In genomic region chr10:12431453-12432101, GRCh38 we compare ENCODE assay signal across 13 cellular contexts.
DNase-seq lines count a peak whose midpoint lies in the region; ATAC-seq and TF ChIP-seq lines count a peak whose summit lies in the region.
"Had no signal": no experiment of that assay in that cellular context is flagged by ENCODE, and none has a peak within 500 bp of the region (broad histone marks: within the 10 kb centered on the region; RNA-seq: fewer than 3 reads in every experiment).

No MANE protein-coding gene starts in this region.

- CTCF ChIA-PET in CD8-positive, alpha-beta T cell (lab: Charles Lee): interaction anchor here (1.5 kb wide), 1 partner anchor 22 kb away, joined by 3 read pairs; no protein-coding TSS in a partner anchor
- CTCF ChIA-PET in PC-9 (lab: Charles Lee): no interaction called here
- CTCF ChIA-PET in activated naive CD4-positive, alpha-beta T cell treated with anti-CD3 and anti-CD28 coated beads, Interleukin-2, amount 10 ng/mL, durations not matched to agents 7 days and 5 days (lab: Charles Lee): interaction anchor here (0.7 kb wide), 1 partner anchor 10 kb away, joined by 3 read pairs; no protein-coding TSS in a partner anchor

- DNase-seq in CD8-positive, alpha-beta T cell: no peak
- DNase-seq in GM23338 (ENCODE audit: low spot score): no peak
- DNase-seq in T-helper 17 cell: no peak
- peak; percentile 64 for DNase-seq in mesenteric fat pad (ENCODE audit: low spot score)
- DNase-seq in COLO668 (lab: John Stamatoyannopoulos, UW; ENCODE audit: unreplicated experiment): no peak
- DNase-seq in PC-9: no peak
- no peak for DNase-seq in activated naive CD4-positive, alpha-beta T cell treated with anti-CD3 and anti-CD28 coated beads, Interleukin-2, amount 10 ng/mL, durations not matched to agents 7 days and 5 days
- DNase-seq: EL, GOT3, KG1, NCI-H1436, NCI-H524, PC-3 had no signal

- no peak overlapping the region for H3K4me2 ChIP-seq in GM23338
- H3K4me2 ChIP-seq in PC-9: no peak overlapping the region

- ATAC-seq in CD8-positive, alpha-beta T cell: no peak
- ATAC-seq in GM23338: peak; percentile 39; the same call in 1 of the 3 replicates
- ATAC-seq in T-helper 17 cell: no peak
- ATAC-seq: PC-3 had no signal

- no peaks in the 10 kb centered on the region for H3K9me2 ChIP-seq in GM23338 (ENCODE audit: insufficient read depth)
- no peaks in the 10 kb centered on the region for H3K9me2 ChIP-seq in PC-9 (ENCODE audit: insufficient read depth)

- H3K36me3 ChIP-seq in CD8-positive, alpha-beta T cell (ENCODE audit: insufficient read depth, low read length): no peaks in the 10 kb centered on the region
- H3K36me3 ChIP-seq in GM23338 (ENCODE audit: insufficient read depth) (no peaks in the 10 kb centered on the region), PC-9 (ENCODE audit: low read depth) (no peaks in the 10 kb centered on the region)

- TF ChIP-seq CTCF in CD8-positive, alpha-beta T cell (IDR thresholded peaks at IDR 0.05): no peak
- no peak for TF ChIP-seq CTCF in GM23338 (conservative IDR thresholded peaks at IDR 0.05; ENCODE audit: low read depth in 2 of 2)
- no peak for TF ChIP-seq CTCF in PC-9 (conservative IDR thresholded peaks at IDR 0.05)

- H3K4me1 ChIP-seq in CD8-positive, alpha-beta T cell (ENCODE audit: insufficient read depth, low read length): no peaks in the 10 kb centered on the region
- H3K4me1 ChIP-seq in GM23338 (ENCODE audit: insufficient read depth) (no peaks in the 10 kb centered on the region), PC-9 (replicated peaks; ENCODE audit: insufficient read depth) (peaks cover 29% of the 10 kb centered on the region)

- H4K20me1 ChIP-seq in GM23338 (replicated peaks; ENCODE audit: insufficient read depth): no peaks in the 10 kb centered on the region
- H4K20me1 ChIP-seq in PC-9 (ENCODE audit: insufficient read depth): no peaks in the 10 kb centered on the region

- no peak overlapping the region for H3K4me3 Mint-ChIP-seq in CD8-positive, alpha-beta T cell
- no peak overlapping the region for H3K4me3 Mint-ChIP-seq in GM23338
- H3K4me3 Mint-ChIP-seq in T-helper 17 cell: no peak overlapping the region
- H3K4me3 Mint-ChIP-seq in activated naive CD4-positive, alpha-beta T cell treated with anti-CD3 and anti-CD28 coated beads, Interleukin-2, amount 10 ng/mL, durations not matched to agents 7 days and 5 days: no peak overlapping the region

- H3K4me3 ChIP-seq in CD8-positive, alpha-beta T cell (ENCODE audit: low read depth, low read length): no peak overlapping the region
- H3K4me3 ChIP-seq in GM23338: no peak overlapping the region
- H3K4me3 ChIP-seq in PC-9: no peak overlapping the region

- no peaks in the 10 kb centered on the region for H3F3A ChIP-seq in GM23338 (replicated peaks; ENCODE audit: low read depth)
- H3F3A ChIP-seq in PC-9 (ENCODE audit: insufficient read depth, low read depth): peaks cover 24% of the 10 kb centered on the region

- H2AFZ ChIP-seq in GM23338 (no peak overlapping the region), PC-9 (no peak overlapping the region)

- peaks cover 18% of the 10 kb centered on the region for H3K4me1 Mint-ChIP-seq in CD8-positive, alpha-beta T cell (ENCODE audit: low read depth)
- peaks cover 8% of the 10 kb centered on the region for H3K4me1 Mint-ChIP-seq in GM23338
- peaks cover 34% of the 10 kb centered on the region for H3K4me1 Mint-ChIP-seq in T-helper 17 cell
- H3K4me1 Mint-ChIP-seq in activated naive CD4-positive, alpha-beta T cell treated with anti-CD3 and anti-CD28 coated beads, Interleukin-2, amount 10 ng/mL, durations not matched to agents 7 days and 5 days: no peaks in the 10 kb centered on the region

- intact Hi-C loops in CD8-positive, alpha-beta T cell (cut with DNase I, micrococcal nuclease): no loop called here
- intact Hi-C loops in PC-9 (cut with micrococcal nuclease; ENCODE audit: unreplicated experiment): no loop called here

- no peaks in the 10 kb centered on the region for H3K9me3 Mint-ChIP-seq in CD8-positive, alpha-beta T cell
- no peaks in the 10 kb centered on the region; the same call in 2 of the 3 replicates for H3K9me3 Mint-ChIP-seq in GM23338
- H3K9me3 Mint-ChIP-seq in activated naive CD4-positive, alpha-beta T cell treated with anti-CD3 and anti-CD28 coated beads, Interleukin-2, amount 10 ng/mL, durations not matched to agents 7 days and 5 days: no peaks in the 10 kb centered on the region

- no TSS peak for BruUV-seq in PC-9 (replicated peaks; lab: Mats Ljungman, UMichigan)

- H3K27me3 Mint-ChIP-seq in CD8-positive, alpha-beta T cell (ENCODE audit: low read depth): no peaks in the 10 kb centered on the region
- H3K27me3 Mint-ChIP-seq in GM23338 (ENCODE audit: insufficient read depth, low read depth, poor library complexity) (peaks cover 6% of the 10 kb centered on the region), T-helper 17 cell (no peaks in the 10 kb centered on the region)
- H3K27me3 Mint-ChIP-seq in activated naive CD4-positive, alpha-beta T cell treated with anti-CD3 and anti-CD28 coated beads, Interleukin-2, amount 10 ng/mL, durations not matched to agents 7 days and 5 days: peaks cover 22% of the 10 kb centered on the region

- no peaks in the 10 kb centered on the region for H3K79me2 ChIP-seq in GM23338 (replicated peaks; ENCODE audit: insufficient read depth)
- H3K79me2 ChIP-seq in PC-9 (ENCODE audit: low read depth): 0 out of 2 replicates have a peak, but pooled peaks cover 3% of the 10 kb centered on the region

- H3K9me3 ChIP-seq in CD8-positive, alpha-beta T cell (ENCODE audit: low read length): no peaks in the 10 kb centered on the region
- no peaks in the 10 kb centered on the region for H3K9me3 ChIP-seq in T-helper 17 cell (ENCODE audit: control insufficient read depth, low read length, poor library complexity, severe bottlenecking)
- H3K9me3 ChIP-seq in PC-9 (ENCODE audit: insufficient read depth, low read depth): no peaks in the 10 kb centered on the region

- peaks cover 9% of the 10 kb centered on the region for H3K36me3 Mint-ChIP-seq in CD8-positive, alpha-beta T cell
- H3K36me3 Mint-ChIP-seq in GM23338 (ENCODE audit: low read depth) (peaks cover 3% of the 10 kb centered on the region; the same call in 1 of the 3 replicates), T-helper 17 cell (ENCODE audit: low read depth) (peaks cover 5% of the 10 kb centered on the region)
- H3K36me3 Mint-ChIP-seq in activated naive CD4-positive, alpha-beta T cell treated with anti-CD3 and anti-CD28 coated beads, Interleukin-2, amount 10 ng/mL, durations not matched to agents 7 days and 5 days: no peaks in the 10 kb centered on the region

- POLR2A ChIA-PET in CD8-positive, alpha-beta T cell (lab: Charles Lee): no interaction called here
- POLR2A ChIA-PET in PC-9 (lab: Charles Lee; ENCODE audit: unreplicated experiment): no interaction called here

- no peak overlapping the region for H3K27ac ChIP-seq in CD8-positive, alpha-beta T cell (ENCODE audit: low read depth, low read length)
- H3K27ac ChIP-seq in GM23338 (ENCODE audit: low read depth) (no peak overlapping the region), PC-9 (no peak overlapping the region)

- H3K27ac Mint-ChIP-seq in CD8-positive, alpha-beta T cell: peak overlapping the region; percentile 6
- H3K27ac Mint-ChIP-seq in GM23338 (no peak overlapping the region), T-helper 17 cell (peak overlapping the region; percentile 30)
- no peak overlapping the region for H3K27ac Mint-ChIP-seq in activated naive CD4-positive, alpha-beta T cell treated with anti-CD3 and anti-CD28 coated beads, Interleukin-2, amount 10 ng/mL, durations not matched to agents 7 days and 5 days

- H3K27me3 ChIP-seq in CD8-positive, alpha-beta T cell (ENCODE audit: insufficient read depth, low read length): no peaks in the 10 kb centered on the region
- no peaks in the 10 kb centered on the region for H3K27me3 ChIP-seq in GM23338 (ENCODE audit: insufficient read depth)
- no peaks in the 10 kb centered on the region for H3K27me3 ChIP-seq in PC-9 (ENCODE audit: insufficient read depth, low read depth)

Comparison
In these comparisons a context has a peak if more than half of its experiments do, and no peak if none do; other contexts are left out.
1. H3K27ac Mint-ChIP-seq: peak in CD8-positive, alpha-beta T cell (single experiment) and T-helper 17 cell (single experiment); none in GM23338 (single experiment) and activated naive CD4-positive, alpha-beta T cell treated with anti-CD3 and anti-CD28 coated beads, Interleukin-2, amount 10 ng/mL, durations not matched to agents 7 days and 5 days (single experiment).